Comparison of ENCODE assay signal across 13 cellular contexts in genomic region chr11:128239224-128239790, GRCh38.
DNase-seq lines count a peak whose midpoint lies in the region; ATAC-seq, FAIRE-seq and TF ChIP-seq lines count a peak whose summit lies in the region.
"Had no signal": no experiment of that assay in that cellular context is flagged by ENCODE, and none has a peak within 500 bp of the region (broad histone marks: within the 10 kb centered on the region; RNA-seq: fewer than 3 reads in every experiment).

No MANE protein-coding gene starts in this region.

- H3K27ac Mint-ChIP-seq in activated T-cell treated with anti-CD3 and anti-CD28 coated beads, Interleukin-2, amount 50 U/mL, for 24 hours: peak overlapping the region; percentile 94
- peak overlapping the region; percentile 84 for H3K27ac Mint-ChIP-seq in stimulated activated memory B cell treated with anti-CD40 and anti-IgM and Interleukin-4, amounts not matched to agents 10 μg/mL and 1 μg/mL and 100 μg/mL, for 72 hours

- intact Hi-C loops in K562 (cut with micrococcal nuclease): no loop called here

- FAIRE-seq in K562 (lab: Jason Lieb, UNC) (no peak), small intestine (lab: Jason Lieb, UNC) (no peak)
- FAIRE-seq: D721Med had no signal

- in situ Hi-C loops in K562 (cut with MboI): no loop called here

- H3K27ac ChIP-seq in K562 (ENCODE audit: extremely low read depth, low read depth, low read length): no peak overlapping the region
- no peak overlapping the region for H3K27ac ChIP-seq in small intestine (ENCODE audit: low read depth in 1 of 2, low read length in 1 of 2)
- H3K27ac ChIP-seq: parathyroid adenoma, SK-N-MC had no signal

- H3K79me2 ChIP-seq in Loucy (ENCODE audit: insufficient read depth, low read length) (no peaks in the 10 kb centered on the region), K562 (ENCODE audit: control insufficient read depth, insufficient read depth, low read length) (no peaks in the 10 kb centered on the region)
- H3K79me2 ChIP-seq: parathyroid adenoma had no signal

- CTCF ChIA-PET in K562 (lab: Yijun Ruan, JAX; ENCODE audit: low intra/inter-chr PET ratio): no interaction called here

- H3K4me3 ChIP-seq in Loucy (ENCODE audit: low read length, poor library complexity, severe bottlenecking) (peak overlapping the region; percentile 56), K562 (no peak overlapping the region), small intestine (ENCODE audit: low read depth in 1 of 2, low read length in 2 of 2) (no peak overlapping the region)
- H3K4me3 ChIP-seq: SK-N-MC had no signal

- no peaks in the 10 kb centered on the region for H4K20me1 ChIP-seq in Loucy (ENCODE audit: insufficient read depth, low read length, poor library complexity, severe bottlenecking)
- H4K20me1 ChIP-seq in K562 (replicated peaks; ENCODE audit: control insufficient read depth, insufficient read depth, low read length): no peaks in the 10 kb centered on the region

- H3K36me3 ChIP-seq in Loucy (ENCODE audit: insufficient read depth, low read length) (no peaks in the 10 kb centered on the region), K562 (ENCODE audit: control insufficient read depth, insufficient read depth, low read length) (no peaks in the 10 kb centered on the region), small intestine (ENCODE audit: control insufficient read depth in 2 of 2, insufficient read depth in 2 of 2, low read length in 2 of 2) (no peaks in the 10 kb centered on the region)

- peak overlapping the region; percentile 63 for H3K4me3 Mint-ChIP-seq in activated T-cell treated with anti-CD3 and anti-CD28 coated beads, Interleukin-2, amount 50 U/mL, for 24 hours
- no peak overlapping the region for H3K4me3 Mint-ChIP-seq in stimulated activated memory B cell treated with anti-CD40 and anti-IgM and Interleukin-4, amounts not matched to agents 10 μg/mL and 1 μg/mL and 100 μg/mL, for 72 hours

- H3K36me3 Mint-ChIP-seq in activated T-cell treated with anti-CD3 and anti-CD28 coated beads, Interleukin-2, amount 50 U/mL, for 24 hours (ENCODE audit: low read depth): no peaks in the 10 kb centered on the region
- H3K36me3 Mint-ChIP-seq in stimulated activated memory B cell treated with anti-CD40 and anti-IgM and Interleukin-4, amounts not matched to agents 10 μg/mL and 1 μg/mL and 100 μg/mL, for 72 hours: no peaks in the 10 kb centered on the region
- H3K36me3 Mint-ChIP-seq: immature natural killer cell had no signal

- H3K27me3 ChIP-seq in Loucy (ENCODE audit: insufficient read depth, low read length, poor library complexity, severe bottlenecking): no peaks in the 10 kb centered on the region
- H3K27me3 ChIP-seq in K562 (ENCODE audit: control insufficient read depth in 2 of 2, insufficient read depth in 2 of 2, low read length in 2 of 2): no peaks in the 10 kb centered on the region
- H3K27me3 ChIP-seq in small intestine (ENCODE audit: control insufficient read depth in 2 of 2, insufficient read depth in 2 of 2, low read length in 2 of 2): no peaks in the 10 kb centered on the region

- TF ChIP-seq EP300 in K562 (IDR thresholded peaks at IDR 0.05; ENCODE audit: low read length): no peak

- no peak for DNase-seq in activated T-cell treated with anti-CD3 and anti-CD28 coated beads, Interleukin-2, amount 50 U/mL, for 24 hours
- no peak for DNase-seq in activated T-cell treated with anti-CD3 and anti-CD28 coated beads, Interleukin-2, amount 50 U/mL, for 1 hour
- DNase-seq in K562 (ENCODE audit: extremely low read depth in 1 of 4, low spot score in 3 of 4) (no peak), small intestine (no peak), NK-92 (lab: John Stamatoyannopoulos, UW; ENCODE audit: unreplicated experiment) (no peak)
- DNase-seq: immature natural killer cell, NCI-H1092 had no signal

- no TSS peak for BruUV-seq in K562 (replicated peaks; lab: Mats Ljungman, UMichigan)

- H3K4me2 ChIP-seq in Loucy (ENCODE audit: low read depth, low read length, poor library complexity, severe bottlenecking) (peak overlapping the region; percentile 62), K562 (ENCODE audit: insufficient read depth, low read length) (no peak overlapping the region)

- H3K9me1 ChIP-seq in K562 (ENCODE audit: control insufficient read depth, insufficient read depth, low read length): no peaks in the 10 kb centered on the region

- H3K4me1 Mint-ChIP-seq in activated T-cell treated with anti-CD3 and anti-CD28 coated beads, Interleukin-2, amount 50 U/mL, for 24 hours (ENCODE audit: low read depth): peaks cover 45% of the 10 kb centered on the region
- peaks cover 18% of the 10 kb centered on the region for H3K4me1 Mint-ChIP-seq in stimulated activated memory B cell treated with anti-CD40 and anti-IgM and Interleukin-4, amounts not matched to agents 10 μg/mL and 1 μg/mL and 100 μg/mL, for 72 hours

- ATAC-seq in K562 (no peak), HG03159 (IDR thresholded peaks at IDR 0.05; ENCODE audit: unreplicated experiment) (no peak)
- no peak for ATAC-seq in stimulated activated memory B cell treated with anti-CD40 and anti-IgM and Interleukin-4, amounts not matched to agents 10 μg/mL and 1 μg/mL and 100 μg/mL, for 72 hours

- no peaks in the 10 kb centered on the region for H3F3A ChIP-seq in Loucy (ENCODE audit: low read depth)

- no peak for TF ChIP-seq POLR2A in K562 (conservative IDR thresholded peaks at IDR 0.05)

- no peaks in the 10 kb centered on the region for H3K9me2 ChIP-seq in Loucy (replicated peaks; ENCODE audit: low read depth, low read length)

- WGBS in K562 (ENCODE audit: insufficient coverage, low coverage, missing lambda C conversion rate): 0% methylated on average over 4 of the region's 4 CpGs
- 80 to 83% (median 80%) methylated on average over 4 of the region's 4 CpGs for WGBS in small intestine, 3 donors

- TF ChIP-seq CTCF in Loucy (conservative IDR thresholded peaks at IDR 0.05; ENCODE audit: low read length) (no peak), K562 (IDR thresholded peaks at IDR 0.05 in 2 of 3, conservative IDR thresholded peaks at IDR 0.05 in 1 of 3; ENCODE audit: insufficient read depth in 2 of 3, low read depth in 1 of 3, low read length in 3 of 3) (no peak)

- TF ChIP-seq RAD21 in K562 (CRISPR knock-in tag; conservative IDR thresholded peaks at IDR 0.05 in 1 of 2, IDR thresholded peaks at IDR 0.05 in 1 of 2): no peak

- H3K27me3 Mint-ChIP-seq in activated T-cell treated with anti-CD3 and anti-CD28 coated beads, Interleukin-2, amount 50 U/mL, for 24 hours: no peaks in the 10 kb centered on the region
- H3K27me3 Mint-ChIP-seq in stimulated activated memory B cell treated with anti-CD40 and anti-IgM and Interleukin-4, amounts not matched to agents 10 μg/mL and 1 μg/mL and 100 μg/mL, for 72 hours: no peaks in the 10 kb centered on the region

- H3K9me3 Mint-ChIP-seq in activated T-cell treated with anti-CD3 and anti-CD28 coated beads, Interleukin-2, amount 50 U/mL, for 24 hours: no peaks in the 10 kb centered on the region
- no peaks in the 10 kb centered on the region for H3K9me3 Mint-ChIP-seq in stimulated activated memory B cell treated with anti-CD40 and anti-IgM and Interleukin-4, amounts not matched to agents 10 μg/mL and 1 μg/mL and 100 μg/mL, for 72 hours
- H3K9me3 Mint-ChIP-seq: immature natural killer cell had no signal

- H3K4me1 ChIP-seq in Loucy (ENCODE audit: insufficient read depth, low read length, poor library complexity, severe bottlenecking): peaks cover 36% of the 10 kb centered on the region
- no peaks in the 10 kb centered on the region for H3K4me1 ChIP-seq in K562 (replicated peaks in 1 of 2; ENCODE audit: control insufficient read depth in 2 of 2, insufficient read depth in 2 of 2, low read length in 2 of 2)
- H3K4me1 ChIP-seq in small intestine (ENCODE audit: control insufficient read depth in 2 of 2, insufficient read depth in 1 of 2, low read depth in 1 of 2, low read length in 1 of 2): peaks cover 0 to 2% of the 10 kb centered on the region in 2 donors

- H3K9ac ChIP-seq in Loucy (ENCODE audit: low read depth, low read length, poor library complexity, severe bottlenecking) (peak overlapping the region; percentile 51), K562 (ENCODE audit: insufficient read depth in 1 of 2, low read depth in 2 of 2, low read length in 2 of 2) (no peak overlapping the region)
- H3K9ac ChIP-seq: parathyroid adenoma had no signal

- H3K9me3 ChIP-seq in Loucy (ENCODE audit: insufficient read depth, low read depth, low read length): no peaks in the 10 kb centered on the region
- H3K9me3 ChIP-seq in K562 (replicated peaks; ENCODE audit: control insufficient read depth, insufficient read depth, low read depth, low read length): no peaks in the 10 kb centered on the region
- H3K9me3 ChIP-seq in small intestine (ENCODE audit: control insufficient read depth, low read depth): no peaks in the 10 kb centered on the region

- POLR2A ChIA-PET in K562 (lab: Yijun Ruan, JAX): no interaction called here

- peak overlapping the region; percentile 92 for H2AFZ ChIP-seq in Loucy (ENCODE audit: low read length)
- no peak overlapping the region for H2AFZ ChIP-seq in K562 (ENCODE audit: low read depth, low read length)
- H2AFZ ChIP-seq: parathyroid adenoma had no signal

TF ChIP-seq in K562, 482 proteins besides CTCF, POLR2A, EP300 and RAD21:
- TF ChIP-seq ZNF311 (CRISPR knock-in tag; IDR thresholded peaks at IDR 0.05) (0 out of 2 replicates have a peak, but pooled peaks have one; percentile 54), ZSCAN29 (IDR thresholded peaks at IDR 0.05) (no peak)
